30 cellular contexts compared by ENCODE assay signal in the genomic region with DNA sequence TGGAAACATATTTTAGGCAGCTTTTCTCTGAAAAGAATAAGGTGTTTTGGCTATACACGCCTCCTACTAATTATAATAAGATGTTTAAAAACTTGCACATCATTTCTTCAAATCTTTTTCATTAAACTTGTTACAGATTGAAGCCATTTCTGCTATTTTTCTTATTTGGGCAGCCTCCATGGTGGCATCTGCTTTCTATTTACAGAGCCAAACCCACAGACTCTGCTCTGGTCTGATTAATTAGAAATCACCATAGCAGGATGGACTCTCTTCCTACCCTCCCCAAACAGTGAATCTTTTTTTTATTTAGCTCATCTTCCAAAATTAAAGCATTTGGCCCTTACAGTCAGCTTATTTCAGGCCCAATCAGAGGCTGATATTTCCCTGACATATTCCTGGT.
"Had no signal": no experiment of that assay in that cellular context is flagged by ENCODE, and none has a peak within 500 bp of the region (broad histone marks: within the 10 kb centered on the region; RNA-seq: fewer than 3 reads in every experiment).

No MANE protein-coding gene starts in this region.

- H3K36me3 ChIP-seq: left lung, lower lobe of right lung, pancreas, prostate gland, stomach, thyroid gland, transverse colon, upper lobe of left lung, vagina had no signal

- H3K9me3 Mint-ChIP-seq: immature natural killer cell; naive thymus-derived CD8-positive, alpha-beta T cell; nephron; stimulated activated naive B cell treated with anti-CD40 and anti-IgM and Interleukin-4, amounts not matched to agents 10 μg/mL and 1 μg/mL and 100 μg/mL, for 72 hours had no signal

- H3K4me3 Mint-ChIP-seq: nephron; neural crest cell; stimulated activated naive B cell treated with anti-CD40 and anti-IgM and Interleukin-4, amounts not matched to agents 10 μg/mL and 1 μg/mL and 100 μg/mL, for 72 hours had no signal

- H3K27ac ChIP-seq: left lung, lower lobe of right lung, pancreas, prostate gland, skin epidermis, stomach, testis, thyroid gland, transverse colon, upper lobe of left lung, vagina had no signal

- H3K9me3 ChIP-seq: left lung, lower lobe of right lung, pancreas, prostate gland, stomach, testis, thyroid gland, transverse colon, upper lobe of left lung, vagina had no signal

- H3K4me3 ChIP-seq: left lung, lower lobe of right lung, pancreas, prostate gland, skin epidermis, stomach, testis, thyroid gland, transverse colon, upper lobe of left lung, vagina had no signal

- ATAC-seq: left lung; lower lobe of right lung; pancreas; right cardiac atrium; sciatic nerve; stimulated activated naive B cell treated with anti-CD40 and anti-IgM and Interleukin-4, amounts not matched to agents 10 μg/mL and 1 μg/mL and 100 μg/mL, for 72 hours; stimulated activated naive CD8-positive, alpha-beta T cell treated with anti-CD3 and anti-CD28 coated beads, Interleukin-15, Interleukin-2, amounts not matched to agents 100 U/mL and 50 U/mL, for 24 hours had no signal

- H3K4me1 ChIP-seq: left lung, lower lobe of right lung, pancreas, prostate gland, stomach, testis, thyroid gland, transverse colon, upper lobe of left lung, vagina had no signal

- H3K27me3 ChIP-seq: left lung, pancreas, stomach, testis, thyroid gland, transverse colon, upper lobe of left lung, vagina had no signal

- H3K36me3 Mint-ChIP-seq: naive thymus-derived CD8-positive, alpha-beta T cell; stimulated activated naive B cell treated with anti-CD40 and anti-IgM and Interleukin-4, amounts not matched to agents 10 μg/mL and 1 μg/mL and 100 μg/mL, for 72 hours had no signal

- H3K27me3 Mint-ChIP-seq: naive thymus-derived CD8-positive, alpha-beta T cell; stimulated activated naive B cell treated with anti-CD40 and anti-IgM and Interleukin-4, amounts not matched to agents 10 μg/mL and 1 μg/mL and 100 μg/mL, for 72 hours had no signal

- DNase-seq: kidney; left colon; left lung; lower lobe of right lung; mammary epithelial cell; mesenchymal stem cell; naive thymus-derived CD8-positive, alpha-beta T cell; nucleus accumbens; pancreas; posterior cingulate gyrus; retina; right cardiac atrium; stimulated activated CD4-positive, alpha-beta T cell treated with anti-CD3 and anti-CD28 coated beads, Interleukin-12 subunit alpha, Interleukin-12 subunit beta, amount 100 ng/mL, for 4 hours; stimulated activated CD4-positive, alpha-beta T cell treated with anti-CD3 and anti-CD28 coated beads, Interleukin-15, amount 100 ng/mL, for 24 hours; stimulated activated CD4-positive, alpha-beta T cell treated with anti-CD3 and anti-CD28 coated beads, Interleukin-2, amount 100 ng/mL, for 24 hours; stimulated activated CD4-positive, alpha-beta T cell treated with anti-CD3 and anti-CD28 coated beads, Interleukin-4, amount 100 ng/mL, for 1 hour; stimulated activated naive B cell treated with anti-CD40 and anti-IgM and Interleukin-4, amounts not matched to agents 10 μg/mL and 1 μg/mL and 100 μg/mL, for 72 hours; stimulated activated naive CD8-positive, alpha-beta T cell treated with anti-CD3 and anti-CD28 coated beads, Interleukin-15, Interleukin-2, amounts not matched to agents 100 U/mL and 50 U/mL, for 24 hours; stomach; testis; thyroid gland; transverse colon; upper lobe of left lung had no signal

- H3K4me1 Mint-ChIP-seq: stimulated activated naive B cell treated with anti-CD40 and anti-IgM and Interleukin-4, amounts not matched to agents 10 μg/mL and 1 μg/mL and 100 μg/mL, for 72 hours had no signal
